Comparison of ENCODE assay signal across 15 cellular contexts in genomic region chr13:91405240-91405639, GRCh38. TPM values are rescaled to one million over a fixed set of nuclear protein-coding genes. Genes with fewer than 3 reads are reported as not detected.
DNase-seq lines count a peak whose midpoint lies in the region; ATAC-seq and TF ChIP-seq lines count a peak whose summit lies in the region.
"Had no signal": no experiment of that assay in that cellular context is flagged by ENCODE, and none has a peak within 500 bp of the region (broad histone marks: within the 10 kb centered on the region; RNA-seq: fewer than 3 reads in every experiment).

No MANE protein-coding gene starts in this region.

- H3K27me3 Mint-ChIP-seq in natural killer cell treated with Interleukin-12 subunit alpha and Interleukin-12 subunit beta and Interleukin-15 and Interleukin-18, amount 100 ng/mL, for 72 hours: peaks cover 7 to 17% of the 10 kb centered on the region in 2 donors
- H3K27me3 Mint-ChIP-seq in natural killer cell (ENCODE audit: low read depth in 2 of 2): peaks cover 3 to 29% of the 10 kb centered on the region in 2 donors
- peaks cover 3 to 6% of the 10 kb centered on the region in 2 donors for H3K27me3 Mint-ChIP-seq in stimulated activated naive B cell treated with anti-CD40 and anti-IgM and Interleukin-4, amounts not matched to agents 10 μg/mL and 1 μg/mL and 100 μg/mL, for 72 hours

- H3K4me1 Mint-ChIP-seq in natural killer cell treated with Interleukin-12 subunit alpha and Interleukin-12 subunit beta and Interleukin-15 and Interleukin-18, amount 100 ng/mL, for 72 hours (ENCODE audit: low read depth in 2 of 2): peaks cover 0 to 5% of the 10 kb centered on the region in 2 donors
- H3K4me1 Mint-ChIP-seq in natural killer cell: no peaks in the 10 kb centered on the region
- H3K4me1 Mint-ChIP-seq in stimulated activated naive B cell treated with anti-CD40 and anti-IgM and Interleukin-4, amounts not matched to agents 10 μg/mL and 1 μg/mL and 100 μg/mL, for 72 hours: peaks cover 10% of the 10 kb centered on the region in 2 donors
- H3K4me1 Mint-ChIP-seq: activated naive CD4-positive, alpha-beta T cell treated with anti-CD3 and anti-CD28 coated beads, Interleukin-2, amount 50 U/mL, for 24 hours had no signal

- peak; percentile 53 to 57 for ATAC-seq in natural killer cell treated with Interleukin-12 subunit alpha and Interleukin-12 subunit beta and Interleukin-15 and Interleukin-18, amount 100 ng/mL, for 72 hours
- ATAC-seq in natural killer cell (no peak), GM21825 (IDR thresholded peaks at IDR 0.05; ENCODE audit: unreplicated experiment) (peak; percentile 57), HG03103 (IDR thresholded peaks at IDR 0.05; ENCODE audit: low read depth, unreplicated experiment) (peak; percentile 46)
- peak; percentile 31 to 38 for ATAC-seq in stimulated activated naive B cell treated with anti-CD40 and anti-IgM and Interleukin-4, amounts not matched to agents 10 μg/mL and 1 μg/mL and 100 μg/mL, for 72 hours (replicated peaks)
- ATAC-seq: effector memory CD8-positive, alpha-beta T cell; foreskin keratinocyte had no signal

- no peak overlapping the region for H3K4me3 Mint-ChIP-seq in natural killer cell treated with Interleukin-12 subunit alpha and Interleukin-12 subunit beta and Interleukin-15 and Interleukin-18, amount 100 ng/mL, for 72 hours
- no peak overlapping the region for H3K4me3 Mint-ChIP-seq in natural killer cell
- H3K4me3 Mint-ChIP-seq in stimulated activated naive B cell treated with anti-CD40 and anti-IgM and Interleukin-4, amounts not matched to agents 10 μg/mL and 1 μg/mL and 100 μg/mL, for 72 hours: no peak overlapping the region
- H3K4me3 Mint-ChIP-seq: activated naive CD4-positive, alpha-beta T cell treated with anti-CD3 and anti-CD28 coated beads, Interleukin-2, amount 50 U/mL, for 24 hours; effector memory CD8-positive, alpha-beta T cell had no signal

- no peaks in the 10 kb centered on the region for H3K9me3 Mint-ChIP-seq in natural killer cell treated with Interleukin-12 subunit alpha and Interleukin-12 subunit beta and Interleukin-15 and Interleukin-18, amount 100 ng/mL, for 72 hours
- no peaks in the 10 kb centered on the region for H3K9me3 Mint-ChIP-seq in natural killer cell
- H3K9me3 Mint-ChIP-seq in stimulated activated naive B cell treated with anti-CD40 and anti-IgM and Interleukin-4, amounts not matched to agents 10 μg/mL and 1 μg/mL and 100 μg/mL, for 72 hours: peaks cover 3% of the 10 kb centered on the region in 2 donors
- H3K9me3 Mint-ChIP-seq: activated naive CD4-positive, alpha-beta T cell treated with anti-CD3 and anti-CD28 coated beads, Interleukin-2, amount 50 U/mL, for 24 hours; effector memory CD8-positive, alpha-beta T cell had no signal

- H3K27ac Mint-ChIP-seq in natural killer cell treated with Interleukin-12 subunit alpha and Interleukin-12 subunit beta and Interleukin-15 and Interleukin-18, amount 100 ng/mL, for 72 hours: no peak overlapping the region
- H3K27ac Mint-ChIP-seq in natural killer cell: no peak overlapping the region
- H3K27ac Mint-ChIP-seq in stimulated activated naive B cell treated with anti-CD40 and anti-IgM and Interleukin-4, amounts not matched to agents 10 μg/mL and 1 μg/mL and 100 μg/mL, for 72 hours: no peak overlapping the region
- H3K27ac Mint-ChIP-seq: activated naive CD4-positive, alpha-beta T cell treated with anti-CD3 and anti-CD28 coated beads, Interleukin-2, amount 50 U/mL, for 24 hours; effector memory CD8-positive, alpha-beta T cell had no signal

- intact Hi-C loops in natural killer cell (cut with micrococcal nuclease): loop anchor here (5.0 kb wide), 1 partner anchor 93 kb away; no protein-coding TSS in a partner anchor

- no peaks in the 10 kb centered on the region for H3K36me3 Mint-ChIP-seq in natural killer cell treated with Interleukin-12 subunit alpha and Interleukin-12 subunit beta and Interleukin-15 and Interleukin-18, amount 100 ng/mL, for 72 hours
- no peaks in the 10 kb centered on the region for H3K36me3 Mint-ChIP-seq in natural killer cell
- H3K36me3 Mint-ChIP-seq in stimulated activated naive B cell treated with anti-CD40 and anti-IgM and Interleukin-4, amounts not matched to agents 10 μg/mL and 1 μg/mL and 100 μg/mL, for 72 hours: peaks cover 0 to 3% of the 10 kb centered on the region in 2 donors

- DNase-seq in natural killer cell treated with Interleukin-12 subunit alpha and Interleukin-12 subunit beta and Interleukin-15 and Interleukin-18, amount 100 ng/mL, for 72 hours (ENCODE audit: low spot score): no peak
- DNase-seq in natural killer cell: no peak
- no peak for DNase-seq in stimulated activated naive B cell treated with anti-CD40 and anti-IgM and Interleukin-4, amounts not matched to agents 10 μg/mL and 1 μg/mL and 100 μg/mL, for 72 hours
- no peak for DNase-seq in HUDEP-2 (lab: John Stamatoyannopoulos, UW; ENCODE audit: unreplicated experiment in 76 of 76)
- DNase-seq in T-helper 2 cell: no peak
- DNase-seq in hippocampal formation (lab: John Stamatoyannopoulos, UW): no peak
- DNase-seq: effector memory CD8-positive, alpha-beta T cell; foreskin keratinocyte; midbrain; NCI-H1105; NCI-H2171 treated with DMSO at 0.1 percent for 48 hours; ovary had no signal

- no peak for TF ChIP-seq CTCF in natural killer cell (IDR thresholded peaks at IDR 0.05)

RNA-seq across cellular contexts. Expression of gene GPC5, which starts 6.8 kb away (rescaled TPM):
- 1 to 10 TPM in 1 of 2 donors, under 1 TPM in 1; 0.55 to 1.0 TPM for total RNA-seq in natural killer cell treated with Interleukin-12 subunit alpha and Interleukin-12 subunit beta and Interleukin-15 and Interleukin-18, amount 100 ng/mL, for 72 hours
- total RNA-seq in natural killer cell: not detected

RNA-seq across cellular contexts. Expression of gene MIR17HG, which starts 57.8 kb away (rescaled TPM):
- 10 to 100 TPM; 15.9 to 39.8 TPM for total RNA-seq in natural killer cell treated with Interleukin-12 subunit alpha and Interleukin-12 subunit beta and Interleukin-15 and Interleukin-18, amount 100 ng/mL, for 72 hours
- total RNA-seq in natural killer cell: 1 to 10 TPM; 2.2 to 8.1 (median 6.1) TPM

Comparison
In these comparisons a context has a peak if more than half of its experiments do, and no peak if none do; other contexts are left out.
1. ATAC-seq: peak in natural killer cell treated with Interleukin-12 subunit alpha and Interleukin-12 subunit beta and Interleukin-15 and Interleukin-18, amount 100 ng/mL, for 72 hours (2 of 2), GM21825 (single experiment), HG03103 (single experiment) and stimulated activated naive B cell treated with anti-CD40 and anti-IgM and Interleukin-4, amounts not matched to agents 10 μg/mL and 1 μg/mL and 100 μg/mL, for 72 hours (2 of 2); none in natural killer cell (0 of 3).